10 cellular contexts compared by ENCODE assay signal in genomic region chr15:31340047-31340446, GRCh38. TPM values are rescaled to one million over a fixed set of nuclear protein-coding genes. Genes with fewer than 3 reads are reported as not detected.
DNase-seq lines count a peak whose midpoint lies in the region; ATAC-seq and TF ChIP-seq lines count a peak whose summit lies in the region.
"Had no signal": no experiment of that assay in that cellular context is flagged by ENCODE, and none has a peak within 500 bp of the region (broad histone marks: within the 10 kb centered on the region; RNA-seq: fewer than 3 reads in every experiment).

No MANE protein-coding gene starts in this region.

- H3K27ac ChIP-seq in body of pancreas (peak overlapping the region; percentile 64 to 100 (median 98)), neutrophil (peak overlapping the region; percentile 78), uterus (peak overlapping the region; percentile 86 to 87), ovary (no peak overlapping the region)

- DNase-seq in Right ventricle myocardium inferior (ENCODE audit: missing footprints), result peak; percentile 53
- DNase-seq in Right ventricle myocardium superior, result no peak
- peak in 2 of 4 donors; percentile 25 to 28 for DNase-seq in body of pancreas
- no peak for DNase-seq in uterus
- no peak for DNase-seq in ovary
- DNase-seq in islet precursor cell, result no peak
- DNase-seq in NK-92 treated with Interleukin-12 subunit alpha and Interleukin-12 subunit beta, amount 100 ng/mL, for 24 hours (lab: John Stamatoyannopoulos, UW), result no peak
- DNase-seq: AML-193, endodermal cell had no signal

- H3K4me1 ChIP-seq in body of pancreas, result peaks cover 99% of the 10 kb centered on the region
- peaks cover 70 to 95% of the 10 kb centered on the region in 2 experiments for H3K4me1 ChIP-seq in neutrophil (ENCODE audit: control insufficient read depth in 1 of 2, insufficient read depth in 1 of 2, low read depth in 1 of 2, low read length in 1 of 2)
- peaks cover 12 to 36% of the 10 kb centered on the region in 2 donors for H3K4me1 ChIP-seq in uterus
- H3K4me1 ChIP-seq in ovary (ENCODE audit: insufficient read depth), result peaks cover 35% of the 10 kb centered on the region

- 32 to 59% methylated on average over 3 to 5 of the region's 5 CpGs for WGBS in body of pancreas, 2 donors
- WGBS in ovary, 3 donors, result 93 to 97% (median 94%) methylated on average over 5 of the region's 5 CpGs

- TF ChIP-seq EP300 in ovary (IDR thresholded peaks at IDR 0.05), result no peak

- H3K36me3 ChIP-seq in body of pancreas (replicated peaks in 1 of 2; ENCODE audit: insufficient read depth in 1 of 2, low read depth in 2 of 2) (no peaks in the 10 kb centered on the region), neutrophil (peaks cover 12% of the 10 kb centered on the region), uterus (no peaks in the 10 kb centered on the region), ovary (no peaks in the 10 kb centered on the region)

- no peaks in the 10 kb centered on the region for H3K9me3 ChIP-seq in body of pancreas
- no peaks in the 10 kb centered on the region for H3K9me3 ChIP-seq in neutrophil
- no peaks in the 10 kb centered on the region for H3K9me3 ChIP-seq in uterus
- H3K9me3 ChIP-seq in ovary, result no peaks in the 10 kb centered on the region

- no peak for TF ChIP-seq CTCF in body of pancreas (IDR thresholded peaks at IDR 0.05)
- TF ChIP-seq CTCF in neutrophil (IDR thresholded peaks at IDR 0.05), result no peak
- TF ChIP-seq CTCF in uterus (IDR thresholded peaks at IDR 0.05), result no peak
- no peak for TF ChIP-seq CTCF in ovary (IDR thresholded peaks at IDR 0.05)

- H3K4me3 ChIP-seq in body of pancreas (no peak overlapping the region), neutrophil (ENCODE audit: low read depth in 1 of 2, low read length in 1 of 2) (no peak overlapping the region), uterus (no peak overlapping the region), ovary (no peak overlapping the region)

- ATAC-seq in Right ventricle myocardium inferior, result no peak
- ATAC-seq in Right ventricle myocardium superior (ENCODE audit: poor library complexity), result no peak
- ATAC-seq in body of pancreas, result no peak

- H3K27me3 ChIP-seq in body of pancreas (no peaks in the 10 kb centered on the region), neutrophil (no peaks in the 10 kb centered on the region), uterus (no peaks in the 10 kb centered on the region), ovary (no peaks in the 10 kb centered on the region)

- no peak for TF ChIP-seq POLR2A in body of pancreas (IDR thresholded peaks at IDR 0.05)
- TF ChIP-seq POLR2A in uterus (IDR thresholded peaks at IDR 0.05), result no peak
- TF ChIP-seq POLR2A in ovary (IDR thresholded peaks at IDR 0.05), result no peak

- intact Hi-C loops in Right ventricle myocardium inferior (cut with DNase I), result no loop called here
- intact Hi-C loops in Right ventricle myocardium superior (cut with DNase I), result no loop called here
- intact Hi-C loops in body of pancreas (cut with DNase I), result no loop called here
- intact Hi-C loops in uterus (cut with DNase I; ENCODE audit: low total_unique reads), result no loop called here
- intact Hi-C loops in ovary (cut with DNase I), result no loop called here

RNA-seq across cellular contexts. Expression of gene KLF13, which starts 13.4 kb away (rescaled TPM):
- total RNA-seq in Right ventricle myocardium inferior, result 63.4 TPM
- total RNA-seq in Right ventricle myocardium superior, result 65.7 TPM
- total RNA-seq in body of pancreas, result 10 to 100 TPM; 25.7 to 38.4 TPM
- 10 to 100 TPM; 20.2 to 58.8 (median 25.7) TPM for total RNA-seq in uterus
- 10 to 100 TPM; 14.8 to 58.2 (median 36.0) TPM for total RNA-seq in ovary
- 10 to 100 TPM; 15.9 to 52.7 TPM for polyA plus RNA-seq in ovary

Comparison
In these comparisons a context has a peak if more than half of its experiments do, and no peak if none do; other contexts are left out.
1. H3K27ac ChIP-seq: peak in body of pancreas (4 of 4), neutrophil (single experiment) and uterus (2 of 2); none in ovary (0 of 2).